12 cellular contexts compared by ENCODE assay signal in genomic region chr15:95799286-95800187, GRCh38.
DNase-seq lines count a peak whose midpoint lies in the region; TF ChIP-seq lines count a peak whose summit lies in the region.
"Had no signal": no experiment of that assay in that cellular context is flagged by ENCODE, and none has a peak within 500 bp of the region (broad histone marks: within the 10 kb centered on the region; RNA-seq: fewer than 3 reads in every experiment).

No MANE protein-coding gene starts in this region.

- no peaks in the 10 kb centered on the region for H3K79me2 ChIP-seq in hepatocyte

- H3K27ac ChIP-seq in hepatocyte: no peak overlapping the region
- H3K27ac ChIP-seq: gastroesophageal sphincter had no signal

- 92% methylated on average over 12 of the region's 12 CpGs for WGBS in hepatocyte (ENCODE audit: low lambda C conversion rate, missing lambda C conversion rate)

- H3K4me2 ChIP-seq in hepatocyte: no peak overlapping the region

- DNase-seq in ACHN: peak; percentile 89
- DNase-seq in HFF-Myc (ENCODE audit: extremely low read depth, low read depth): peak; percentile 14
- DNase-seq in astrocyte of the hippocampus (ENCODE audit: low read depth, low spot score): peak; percentile 81
- DNase-seq in hepatocyte (ENCODE audit: low spot score): peak; percentile 24
- DNase-seq in DMS 273 treated with DMSO at 0.1 percent for 48 hours (lab: John Stamatoyannopoulos, UW): no peak
- DNase-seq in NK-92 (lab: John Stamatoyannopoulos, UW; ENCODE audit: unreplicated experiment): no peak
- no peak for DNase-seq in effector CD4-positive, alpha-beta T cell
- DNase-seq in H7: no peak
- DNase-seq: CD4-positive, CD25-positive, alpha-beta regulatory T cell; Kasumi-1; NK-92 treated with Interleukin-12 subunit alpha and Interleukin-12 subunit beta, amount 100 ng/mL, for 24 hours had no signal

- H4K20me1 ChIP-seq in hepatocyte (ENCODE audit: insufficient read depth, poor library complexity, severe bottlenecking): no peaks in the 10 kb centered on the region

- H3K4me1 ChIP-seq in hepatocyte (ENCODE audit: insufficient read depth): no peaks in the 10 kb centered on the region
- H3K4me1 ChIP-seq: gastroesophageal sphincter had no signal

- H3K9me2 ChIP-seq in hepatocyte (replicated peaks; ENCODE audit: insufficient read depth): no peaks in the 10 kb centered on the region

- H3K27me3 ChIP-seq in hepatocyte: no peaks in the 10 kb centered on the region
- no peaks in the 10 kb centered on the region for H3K27me3 ChIP-seq in H7 (ENCODE audit: control insufficient read depth, insufficient read depth, low read length)
- H3K27me3 ChIP-seq: gastroesophageal sphincter had no signal

- H3K9me3 ChIP-seq in hepatocyte (ENCODE audit: low read depth): no peaks in the 10 kb centered on the region
- H3K9me3 ChIP-seq: gastroesophageal sphincter had no signal

- TF ChIP-seq CTCF in HFF-Myc (IDR thresholded peaks at IDR 0.05; ENCODE audit: low read depth, low read length, missing control alignments) (no peak), hepatocyte (IDR thresholded peaks at IDR 0.05; ENCODE audit: poor library complexity) (no peak)

- in situ Hi-C loops in ACHN (cut with HindIII; ENCODE audit: low pct_ligation_motif_present, low pct_unique_long_range_greater_than_20kb, low sequenced_read_pairs): no loop called here

- H3K36me3 ChIP-seq in hepatocyte (replicated peaks; ENCODE audit: insufficient read depth, low read depth): no peaks in the 10 kb centered on the region
- H3K36me3 ChIP-seq in H7 (replicated peaks; ENCODE audit: control insufficient read depth, insufficient read depth, low read length): no peaks in the 10 kb centered on the region
- H3K36me3 ChIP-seq: gastroesophageal sphincter had no signal

- no peak overlapping the region for H3K4me3 ChIP-seq in HFF-Myc (replicated peaks; ENCODE audit: low read depth, low read length)
- H3K4me3 ChIP-seq in hepatocyte: no peak overlapping the region
- H3K4me3 ChIP-seq in H7 (ENCODE audit: insufficient read depth, low read depth, low read length): no peak overlapping the region
- H3K4me3 ChIP-seq: gastroesophageal sphincter had no signal

- no peak overlapping the region for H2AFZ ChIP-seq in hepatocyte

Comparison
In these comparisons a context has a peak if more than half of its experiments do, and no peak if none do; other contexts are left out.
1. DNase-seq: peak in ACHN (single experiment), HFF-Myc (single experiment), astrocyte of the hippocampus (single experiment) and hepatocyte (single experiment); none in DMS 273 treated with DMSO at 0.1 percent for 48 hours (single experiment), NK-92 (single experiment), effector CD4-positive, alpha-beta T cell (single experiment) and H7 (single experiment).